In genomic region chrX:116204947-116205346, GRCh38 we compare ENCODE assay signal across 9 cellular contexts. TPM values are rescaled to one million over a fixed set of nuclear protein-coding genes. Genes with fewer than 3 reads are reported as not detected.
DNase-seq lines count a peak whose midpoint lies in the region; ATAC-seq, FAIRE-seq and TF ChIP-seq lines count a peak whose summit lies in the region.
"Had no signal": no experiment of that assay in that cellular context is flagged by ENCODE, and none has a peak within 500 bp of the region (broad histone marks: within the 10 kb centered on the region; RNA-seq: fewer than 3 reads in every experiment).

No MANE protein-coding gene starts in this region.

- CTCF ChIA-PET in Calu3 (lab: Charles Lee) = interaction anchor here (0.8 kb wide), 1 partner anchor 152 kb away, joined by 3 read pairs; no protein-coding TSS in a partner anchor
- CTCF ChIA-PET in SK-N-SH (lab: Yijun Ruan, JAX) = interaction anchor here (0.6 to 1.7 kb wide), 11 partner anchors 9 to 1534 kb away, joined by 3 to 9 read pairs (median 3); no protein-coding TSS in a partner anchor

- H3K4me3 ChIP-seq in HFF-Myc (replicated peaks; ENCODE audit: low read depth, low read length) (no peak overlapping the region), SK-N-SH (ENCODE audit: low read depth in 2 of 2, low read length in 1 of 2) (no peak overlapping the region), kidney (ENCODE audit: low read length in 2 of 2) (no peak overlapping the region), gastroesophageal sphincter (no peak overlapping the region)

- H4K20me1 ChIP-seq in SK-N-SH (ENCODE audit: insufficient read depth) = no peaks in the 10 kb centered on the region

- no peaks in the 10 kb centered on the region for H3K4me1 ChIP-seq in SK-N-SH (ENCODE audit: control insufficient read depth in 1 of 2, insufficient read depth in 2 of 2, low read depth in 1 of 2, low read length in 1 of 2)
- H3K4me1 ChIP-seq in kidney (ENCODE audit: control insufficient read depth in 1 of 2, insufficient read depth in 1 of 2, low read depth in 1 of 2, low read length in 2 of 2) = no peaks in the 10 kb centered on the region
- H3K4me1 ChIP-seq in gastroesophageal sphincter = no peaks in the 10 kb centered on the region

- H3F3A ChIP-seq in SK-N-SH (replicated peaks; ENCODE audit: insufficient read depth) = no peaks in the 10 kb centered on the region

- POLR2A ChIA-PET in SK-N-SH (lab: Yijun Ruan, JAX) = no interaction called here

- peak; percentile 14 for DNase-seq in Calu3
- no peak for DNase-seq in HFF-Myc (ENCODE audit: extremely low read depth, low read depth)
- peak; percentile 5 for DNase-seq in SK-N-SH
- DNase-seq in kidney = no peak
- DNase-seq in stimulated activated CD4-positive, alpha-beta T cell treated with anti-CD3 and anti-CD28 coated beads, Interleukin-12 subunit alpha, Interleukin-12 subunit beta, amount 100 ng/mL, for 4 hours = no peak

- TF ChIP-seq EP300 in SK-N-SH (IDR thresholded peaks at IDR 0.05; ENCODE audit: borderline replicate concordance in 1 of 2, low read depth in 1 of 2, low read length in 1 of 2) = no peak
- no peak for TF ChIP-seq EP300 in gastroesophageal sphincter (IDR thresholded peaks at IDR 0.05)

- no peak for FAIRE-seq in kidney (lab: Jason Lieb, UNC)

- no peaks in the 10 kb centered on the region for H3K4me1 Mint-ChIP-seq in Calu3 (ENCODE audit: low read depth, unreplicated experiment)

- TF ChIP-seq RAD21 in SK-N-SH (IDR thresholded peaks at IDR 0.05; ENCODE audit: low read length) = peak; percentile 75

- H3K9me3 ChIP-seq in SK-N-SH (no peaks in the 10 kb centered on the region), kidney (ENCODE audit: control insufficient read depth in 1 of 2, low read length in 2 of 2) (no peaks in the 10 kb centered on the region), gastroesophageal sphincter (no peaks in the 10 kb centered on the region)

- no peaks in the 10 kb centered on the region for H3K9me3 Mint-ChIP-seq in Calu3 (ENCODE audit: low read depth, unreplicated experiment)

- H3K27ac ChIP-seq in SK-N-SH (ENCODE audit: low read depth in 2 of 2, low read length in 1 of 2) (no peak overlapping the region), kidney (ENCODE audit: low read depth in 2 of 2, low read length in 2 of 2) (no peak overlapping the region), gastroesophageal sphincter (no peak overlapping the region)

- H3K9me2 ChIP-seq in SK-N-SH = no peaks in the 10 kb centered on the region

- ATAC-seq in HG03196 (IDR thresholded peaks at IDR 0.05; ENCODE audit: unreplicated experiment) (no peak), gastroesophageal sphincter (no peak), HG02678 (IDR thresholded peaks at IDR 0.05; ENCODE audit: unreplicated experiment) (no peak)

- H3K79me2 ChIP-seq in SK-N-SH (ENCODE audit: insufficient read depth) = no peaks in the 10 kb centered on the region

- H3K27ac Mint-ChIP-seq in Calu3 (ENCODE audit: unreplicated experiment) = no peak overlapping the region

- no peak overlapping the region for H2AFZ ChIP-seq in SK-N-SH (ENCODE audit: low read depth)

- H3K27me3 Mint-ChIP-seq in Calu3 (ENCODE audit: unreplicated experiment) = no peaks in the 10 kb centered on the region

- H3K9ac ChIP-seq in SK-N-SH (no peak overlapping the region), kidney (ENCODE audit: low read length in 2 of 2) (no peak overlapping the region)

- H3K36me3 ChIP-seq in SK-N-SH (replicated peaks in 1 of 2; ENCODE audit: control insufficient read depth in 1 of 2, insufficient read depth in 2 of 2, low read length in 1 of 2) = no peaks in the 10 kb centered on the region
- H3K36me3 ChIP-seq in kidney (ENCODE audit: control insufficient read depth in 1 of 2, insufficient read depth in 2 of 2, low read length in 2 of 2) = no peaks in the 10 kb centered on the region
- no peaks in the 10 kb centered on the region for H3K36me3 ChIP-seq in gastroesophageal sphincter

- BruUV-seq in Calu3 (replicated peaks; lab: Mats Ljungman, UMichigan) = no TSS peak

- no peak overlapping the region for H3K4me3 Mint-ChIP-seq in Calu3 (ENCODE audit: low read depth, unreplicated experiment)

- no peak for TF ChIP-seq POLR2A in gastroesophageal sphincter (IDR thresholded peaks at IDR 0.05)

- H3K27me3 ChIP-seq in SK-N-SH (ENCODE audit: insufficient read depth) (peaks cover 6% of the 10 kb centered on the region; the same call in 1 of the 2 replicates), gastroesophageal sphincter (no peaks in the 10 kb centered on the region)

- no peak overlapping the region for H3K4me2 ChIP-seq in SK-N-SH

- no peaks in the 10 kb centered on the region for H3K36me3 Mint-ChIP-seq in Calu3 (ENCODE audit: insufficient read depth, unreplicated experiment)

- intact Hi-C loops in Calu3 (cut with micrococcal nuclease; ENCODE audit: unreplicated experiment) (loop anchor here (1.0 to 10.0 kb wide), 6 partner anchors 152 to 1922 kb away; partner anchors contain the start of genes CT83 and SLC6A14), kidney (cut with DNase I) (no loop called here)

- TF ChIP-seq CTCF in Calu3 (IDR thresholded peaks at IDR 0.05; ENCODE audit: unreplicated experiment) = peak; percentile 66
- peak; percentile 15 for TF ChIP-seq CTCF in HFF-Myc (IDR thresholded peaks at IDR 0.05; ENCODE audit: low read depth, low read length, missing control alignments)
- TF ChIP-seq CTCF in SK-N-SH (IDR thresholded peaks at IDR 0.05) = peak; percentile 81
- peak; percentile 47 for TF ChIP-seq CTCF in kidney (IDR thresholded peaks at IDR 0.05; ENCODE audit: borderline replicate concordance, extremely low read depth, insufficient read depth)
- TF ChIP-seq CTCF in gastroesophageal sphincter (IDR thresholded peaks at IDR 0.05) = peak in 2 of 4 experiments; percentile 15 to 53

- 0% methylated on average over 3 of the region's 3 CpGs for WGBS in SK-N-SH (ENCODE audit: low lambda C conversion rate)
- WGBS in gastroesophageal sphincter (ENCODE audit: low coverage in 1 of 2), 2 donors = 0 to 7% methylated on average over 2 to 3 of the region's 3 CpGs

TF ChIP-seq in SK-N-SH, 30 proteins besides CTCF, POLR2A, EP300 and RAD21:
- TF ChIP-seq SMC3 (IDR thresholded peaks at IDR 0.05; ENCODE audit: low read depth, low read length) (peak; percentile 48), USF2 (IDR thresholded peaks at IDR 0.05; ENCODE audit: borderline replicate concordance, low read depth, low read length) (no peak)

RNA-seq across cellular contexts. Expression of gene AGTR2, which starts 34.4 kb away (rescaled TPM):
- total RNA-seq in Calu3 (2022) = not detected in 2 replicates
- polyA plus RNA-seq in SK-N-SH (2012; rRNA removed) = not detected in 2 replicates
- not detected in 2 replicates for polyA plus RNA-seq in SK-N-SH (2012; cell fraction: cytosol; rRNA removed)
- not detected in 2 replicates for polyA plus RNA-seq in SK-N-SH (2012; cell fraction: nucleus; rRNA removed)
- 0.19 TPM for total RNA-seq in kidney
- polyA plus RNA-seq in kidney (ENCODE audit: insufficient read depth, low read depth, low replicate concordance) = not detected
- total RNA-seq in gastroesophageal sphincter = under 1 TPM in 1 of 4 donors, not detected in 3; 0.13 TPM
- total RNA-seq: LHCN-M2 had no signal

Comparison
In these comparisons a context has a peak if more than half of its experiments do, and no peak if none do; other contexts are left out.
1. DNase-seq: peak in Calu3 (single experiment) and SK-N-SH (single experiment); none in HFF-Myc (single experiment), kidney (single experiment) and stimulated activated CD4-positive, alpha-beta T cell treated with anti-CD3 and anti-CD28 coated beads, Interleukin-12 subunit alpha, Interleukin-12 subunit beta, amount 100 ng/mL, for 4 hours (single experiment).